Comparison of ENCODE assay signal across 18 cellular contexts in the genomic region with DNA sequence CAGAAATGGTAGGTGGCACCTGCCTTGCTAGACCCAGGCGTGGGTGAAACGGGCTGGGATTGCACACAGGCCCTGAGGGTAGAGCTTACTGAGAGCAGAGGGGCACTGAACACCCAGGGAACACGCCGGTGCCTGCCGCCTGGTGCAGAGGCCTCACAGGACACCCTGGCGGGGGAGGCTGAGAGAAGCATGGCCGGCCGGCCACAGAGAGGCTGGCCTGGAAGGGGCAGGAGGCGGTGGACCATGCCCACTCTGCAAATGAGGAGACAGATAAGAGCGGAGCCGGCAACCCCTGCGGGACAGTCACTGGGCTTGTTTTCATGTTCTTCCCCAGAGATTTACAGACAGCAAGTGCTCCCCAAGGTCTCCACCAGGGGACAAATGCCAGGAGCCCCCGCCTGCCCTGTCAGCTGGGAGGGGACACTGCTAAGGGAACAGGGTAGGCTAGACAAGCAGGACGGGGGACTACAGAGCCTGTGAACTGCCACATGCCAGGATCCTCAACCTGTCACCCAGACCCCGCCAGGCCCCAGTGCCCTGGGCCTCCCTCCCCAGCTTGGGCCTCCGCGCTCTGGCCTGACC. TPM values are rescaled to one million over a fixed set of nuclear protein-coding genes. Genes with fewer than 3 reads are reported as not detected.
DNase-seq lines count a peak whose midpoint lies in the region; ATAC-seq, FAIRE-seq and TF ChIP-seq lines count a peak whose summit lies in the region.
"Had no signal": no experiment of that assay in that cellular context is flagged by ENCODE, and none has a peak within 500 bp of the region (broad histone marks: within the 10 kb centered on the region; RNA-seq: fewer than 3 reads in every experiment).

No MANE protein-coding gene starts in this region.

- H2AFZ ChIP-seq in DND-41 (ENCODE audit: low read depth, low read length) (no peak overlapping the region), HCT116 (ENCODE audit: low read depth, low read length, poor library complexity, severe bottlenecking) (no peak overlapping the region), H1 (ENCODE audit: low read length) (no peak overlapping the region), neural progenitor cell (replicated peaks) (no peak overlapping the region), hepatocyte (no peak overlapping the region)

- ATAC-seq in DND-41 (ENCODE audit: insufficient read depth, low read depth), result 0 out of 3 replicates have a peak, but pooled peaks have one; percentile 37
- ATAC-seq in HCT116, result no peak
- no peak for ATAC-seq in HG03108 (IDR thresholded peaks at IDR 0.05; ENCODE audit: unreplicated experiment)
- ATAC-seq: K562, PC-3 had no signal

- intact Hi-C loops in HCT116 (cut with micrococcal nuclease), result no loop called here

- no peak overlapping the region for H3K56ac ChIP-seq in H1 (replicated peaks; ENCODE audit: insufficient read length, low read depth, low read length)

- no peak overlapping the region for H2BK20ac ChIP-seq in H1 (ENCODE audit: low read length)

- TF ChIP-seq RAD21 in HCT116 (IDR thresholded peaks at IDR 0.05; ENCODE audit: low read depth) (no peak), H1 (IDR thresholded peaks at IDR 0.05 in 1 of 2, conservative IDR thresholded peaks at IDR 0.05 in 1 of 2; ENCODE audit: low read depth in 2 of 2, low read length in 2 of 2) (no peak)

- no peak for TF ChIP-seq CTCF in DND-41 (IDR thresholded peaks at IDR 0.05; ENCODE audit: borderline replicate concordance, extremely low read depth, low read length, poor library complexity, severe bottlenecking)
- TF ChIP-seq CTCF in HCT116 (IDR thresholded peaks at IDR 0.05 in 2 of 3, conservative IDR thresholded peaks at IDR 0.05 in 1 of 3; ENCODE audit: borderline replicate concordance in 1 of 3, insufficient read depth in 1 of 3, low read depth in 2 of 3, low read length in 2 of 3), result peak in 2 of 3 experiments; percentile 8 to 10; a peak in 1 of 6 replicates
- TF ChIP-seq CTCF in H1 (IDR thresholded peaks at IDR 0.05; ENCODE audit: control extremely low read depth in 1 of 3, insufficient read depth in 1 of 3, low read depth in 1 of 3, low read length in 3 of 3), result peak; percentile 4 to 25 (median 21); a peak in 2 of 4 replicates
- TF ChIP-seq CTCF in neural progenitor cell (IDR thresholded peaks at IDR 0.05), result peak; percentile 4
- no peak for TF ChIP-seq CTCF in hepatocyte (IDR thresholded peaks at IDR 0.05; ENCODE audit: poor library complexity)

- H3K23me2 ChIP-seq in H1 (ENCODE audit: low read depth, low read length), result peaks cover 2% of the 10 kb centered on the region; the same call in 1 of the 2 replicates

- no peaks in the 10 kb centered on the region for H3K36me3 Mint-ChIP-seq in neural progenitor cell
- H3K36me3 Mint-ChIP-seq: CD4-positive, alpha-beta memory T cell had no signal

- H2AK5ac ChIP-seq in H1 (ENCODE audit: low read depth, low read length), result no peak overlapping the region

- no TSS peak for BruUV-seq in HCT116 (replicated peaks; lab: Mats Ljungman, UMichigan)

- TF ChIP-seq POLR2A in HCT116 (IDR thresholded peaks at IDR 0.05; ENCODE audit: borderline replicate concordance, extremely low read depth, insufficient read depth, insufficient read length) (no peak), H1 (IDR thresholded peaks at IDR 0.05; ENCODE audit: control extremely low read depth in 1 of 2, low read depth in 2 of 2, low read length in 2 of 2) (no peak), GM12891 (IDR thresholded peaks at IDR 0.05; ENCODE audit: low read depth, low read length) (no peak)

- RAD21 ChIA-PET in HCT116 (lab: Charles Lee; ENCODE audit: low non-redundant PET in 1 of 2, low total read pairs in 2 of 2, uncharacterized antibody in 2 of 2, unreplicated experiment in 2 of 2), result no interaction called here

- H3K4me2 ChIP-seq in DND-41 (ENCODE audit: insufficient read depth, low read length) (no peak overlapping the region), HCT116 (ENCODE audit: low read length) (no peak overlapping the region), H1 (ENCODE audit: insufficient read depth in 1 of 2, low read depth in 2 of 2, low read length in 2 of 2) (no peak overlapping the region), neural progenitor cell (no peak overlapping the region), hepatocyte (no peak overlapping the region)

- H3K27ac Mint-ChIP-seq in neural progenitor cell, result no peak overlapping the region

- H3K18ac ChIP-seq in H1 (ENCODE audit: extremely low read depth, low read length), result no peak overlapping the region

- H3K27me3 Mint-ChIP-seq in neural progenitor cell (ENCODE audit: insufficient read depth, low read depth), result peaks cover 21% of the 10 kb centered on the region
- H3K27me3 Mint-ChIP-seq: CD4-positive, alpha-beta memory T cell had no signal

- H3K9ac ChIP-seq in DND-41 (ENCODE audit: low read depth, low read length) (no peak overlapping the region), HCT116 (ENCODE audit: low read length) (no peak overlapping the region), H1 (replicated peaks in 1 of 4; ENCODE audit: extremely low read depth in 1 of 4, low read depth in 3 of 4, low read length in 3 of 4) (no peak overlapping the region), neural progenitor cell (no peak overlapping the region)

- no peaks in the 10 kb centered on the region for H3K9me3 ChIP-seq in DND-41 (ENCODE audit: insufficient read depth, low read length, severe bottlenecking)
- no peaks in the 10 kb centered on the region for H3K9me3 ChIP-seq in HCT116 (ENCODE audit: control insufficient read depth in 1 of 2, insufficient read depth in 1 of 2, low read depth in 1 of 2, low read length in 2 of 2)
- H3K9me3 ChIP-seq in H1 (ENCODE audit: insufficient read depth in 2 of 2, low read depth in 1 of 2, low read length in 1 of 2), result no peaks in the 10 kb centered on the region
- H3K9me3 ChIP-seq in neural progenitor cell (ENCODE audit: low read depth), result no peaks in the 10 kb centered on the region
- H3K9me3 ChIP-seq in hepatocyte (ENCODE audit: low read depth), result no peaks in the 10 kb centered on the region
- H3K9me3 ChIP-seq: SJCRH30 had no signal

- peak overlapping the region; percentile 54; the same call in 1 of the 2 replicates for H4K8ac ChIP-seq in H1 (ENCODE audit: extremely low read depth, insufficient read depth, low read length)

- no peak overlapping the region for H3K14ac ChIP-seq in H1 (ENCODE audit: insufficient read length)

- H3K4me3 Mint-ChIP-seq in neural progenitor cell, result no peak overlapping the region

- H3K4me1 Mint-ChIP-seq in neural progenitor cell, result peaks cover 53% of the 10 kb centered on the region

- no peaks in the 10 kb centered on the region for H3K27me3 ChIP-seq in DND-41 (ENCODE audit: insufficient read depth, low read length, poor library complexity)
- no peaks in the 10 kb centered on the region for H3K27me3 ChIP-seq in HCT116 (ENCODE audit: insufficient read depth, low read length)
- peaks cover 0 to 7% (median 6%) of the 10 kb centered on the region in 4 experiments; a peak in 3 of 7 replicates for H3K27me3 ChIP-seq in H1 (replicated peaks in 1 of 4; ENCODE audit: control insufficient read depth in 3 of 4, extremely low read depth in 1 of 4, insufficient read depth in 3 of 4, low read length in 3 of 4)
- H3K27me3 ChIP-seq in neural progenitor cell, result peaks cover 9% of the 10 kb centered on the region
- H3K27me3 ChIP-seq in hepatocyte, result no peaks in the 10 kb centered on the region

- peaks cover 3% of the 10 kb centered on the region for H3K79me2 ChIP-seq in DND-41 (ENCODE audit: insufficient read depth, low read length)
- no peaks in the 10 kb centered on the region for H3K79me2 ChIP-seq in HCT116 (ENCODE audit: insufficient read depth, low read length)
- H3K79me2 ChIP-seq in H1 (ENCODE audit: control insufficient read depth in 1 of 2, insufficient read depth in 2 of 2, low read length in 2 of 2), result no peaks in the 10 kb centered on the region
- peaks cover 11% of the 10 kb centered on the region for H3K79me2 ChIP-seq in neural progenitor cell (ENCODE audit: low read depth)
- H3K79me2 ChIP-seq in hepatocyte, result peaks cover 3% of the 10 kb centered on the region

- H3K9me3 Mint-ChIP-seq in neural progenitor cell, result no peaks in the 10 kb centered on the region
- H3K9me3 Mint-ChIP-seq: CD4-positive, alpha-beta memory T cell had no signal

- CTCF ChIA-PET in HCT116 (lab: Charles Lee) (no interaction called here), H1 (lab: Charles Lee; ENCODE audit: partially characterized antibody) (interaction anchor here (0.6 to 4.3 kb wide), 11 partner anchors 12 to 290 kb away, joined by 3 to 26 read pairs (median 4); a partner anchor contains a TSS)

- FAIRE-seq in H1 (lab: Jason Lieb, UNC) (no peak), GM12891 (lab: Jason Lieb, UNC) (no peak)
- FAIRE-seq: GM12892, H54, K562 had no signal

- H2BK12ac ChIP-seq in H1 (ENCODE audit: low read depth, low read length), result no peak overlapping the region

- H3F3A ChIP-seq in neural progenitor cell (ENCODE audit: low read depth), result peaks cover 10% of the 10 kb centered on the region

- H3K27ac ChIP-seq in DND-41 (ENCODE audit: low read length) (no peak overlapping the region), HCT116 (ENCODE audit: low read depth, low read length) (no peak overlapping the region), H1 (ENCODE audit: low read depth, low read length) (no peak overlapping the region), neural progenitor cell (no peak overlapping the region), hepatocyte (no peak overlapping the region)
- H3K27ac ChIP-seq: SJCRH30 had no signal

- H3K4me1 ChIP-seq in DND-41 (ENCODE audit: insufficient read depth, low read length) (no peaks in the 10 kb centered on the region), HCT116 (ENCODE audit: control insufficient read depth in 1 of 2, insufficient read depth in 2 of 2, low read length in 2 of 2) (peaks cover 16 to 26% of the 10 kb centered on the region in 2 experiments), H1 (replicated peaks in 1 of 4; ENCODE audit: control insufficient read depth in 3 of 4, insufficient read depth in 4 of 4, low read length in 3 of 4) (peaks cover 0 to 22% (median 13%) of the 10 kb centered on the region in 4 experiments; a peak in 6 of 7 replicates), neural progenitor cell (peaks cover 44% of the 10 kb centered on the region), hepatocyte (ENCODE audit: insufficient read depth) (peaks cover 2% of the 10 kb centered on the region)

- TF ChIP-seq EP300 in H1 (IDR thresholded peaks at IDR 0.05; ENCODE audit: borderline replicate concordance in 1 of 2, low read depth in 2 of 2, low read length in 2 of 2), result no peak

- H2BK5ac ChIP-seq in H1 (ENCODE audit: low read depth, low read length), result no peak overlapping the region; the same call in 1 of the 2 replicates

- POLR2A ChIA-PET in HCT116 (lab: Charles Lee) (no interaction called here), H1 (lab: Charles Lee; ENCODE audit: partially characterized antibody) (no interaction called here)

- DNase-seq in DND-41 (no peak), HCT116 (ENCODE audit: low read depth, low spot score) (no peak), H1 (ENCODE audit: low read depth in 1 of 2, low spot score in 2 of 2) (no peak), neural progenitor cell (ENCODE audit: low spot score) (no peak), GM12891 (ENCODE audit: insufficient read length, low spot score) (no peak), hepatocyte (ENCODE audit: low spot score) (no peak)
- DNase-seq: CD4-positive, alpha-beta memory T cell; NCI-H1436 treated with DMSO at 0.1 percent for 48 hours; NCI-H2081; NCI-H510A; NCI-H82; PC-3; SJCRH30; SW 1271 had no signal

- no peak overlapping the region for H3K23ac ChIP-seq in H1 (ENCODE audit: insufficient read length)

- no peak overlapping the region for H2BK120ac ChIP-seq in H1 (replicated peaks; ENCODE audit: low read depth, low read length)

- H4K91ac ChIP-seq in H1 (replicated peaks; ENCODE audit: insufficient read length, low read length), result no peak overlapping the region

- H3K9me2 ChIP-seq in HCT116 (ENCODE audit: insufficient read depth), result no peaks in the 10 kb centered on the region
- no peaks in the 10 kb centered on the region for H3K9me2 ChIP-seq in hepatocyte (replicated peaks; ENCODE audit: insufficient read depth)

- H3K79me1 ChIP-seq in H1 (ENCODE audit: low read depth, low read length), result 0 out of 2 replicates have a peak, but pooled peaks cover 3% of the 10 kb centered on the region

- no peak overlapping the region for H3K4ac ChIP-seq in H1 (replicated peaks; ENCODE audit: insufficient read length, low read depth, low read length)

- 88% methylated on average over 13 of the region's 17 CpGs; no CpG with 5 or more reads in 1 of the 2 experiments for WGBS in H1 (ENCODE audit: extremely low coverage in 1 of 2, insufficient coverage in 1 of 2, insufficient read length in 1 of 2, insufficient replicate concordance in 2 of 2, low coverage in 1 of 2, low lambda C conversion rate in 2 of 2, missing lambda C conversion rate in 1 of 2), 2 experiments
- 78% methylated on average over 16 of the region's 17 CpGs for WGBS in hepatocyte (ENCODE audit: low lambda C conversion rate, missing lambda C conversion rate)

- H2BK15ac ChIP-seq in H1 (ENCODE audit: low read length), result no peak overlapping the region

- H3K36me3 ChIP-seq in DND-41 (ENCODE audit: insufficient read depth, low read length) (no peaks in the 10 kb centered on the region), HCT116 (ENCODE audit: control insufficient read depth in 1 of 2, insufficient read depth in 2 of 2, low read length in 2 of 2) (no peaks in the 10 kb centered on the region), H1 (ENCODE audit: control insufficient read depth in 2 of 4, insufficient read depth in 4 of 4, low read length in 3 of 4) (no peaks in the 10 kb centered on the region), neural progenitor cell (no peaks in the 10 kb centered on the region), hepatocyte (replicated peaks; ENCODE audit: insufficient read depth, low read depth) (no peaks in the 10 kb centered on the region)
- H3K36me3 ChIP-seq: SJCRH30 had no signal

- no peak overlapping the region for H4K5ac ChIP-seq in H1 (ENCODE audit: insufficient read length, low read depth, low read length)

- no peak overlapping the region for H3K4me3 ChIP-seq in DND-41 (ENCODE audit: low read depth in 1 of 2, low read length in 2 of 2)
- H3K4me3 ChIP-seq in HCT116 (replicated peaks in 1 of 2; ENCODE audit: low read depth in 1 of 2, low read length in 2 of 2), result no peak overlapping the region
- no peak overlapping the region for H3K4me3 ChIP-seq in H1 (ENCODE audit: extremely low read depth in 1 of 4, insufficient read depth in 2 of 4, low read depth in 3 of 4, low read length in 4 of 4)
- no peak overlapping the region for H3K4me3 ChIP-seq in neural progenitor cell
- no peak overlapping the region for H3K4me3 ChIP-seq in hepatocyte
- H3K4me3 ChIP-seq: K562, SJCRH30 had no signal

- H4K20me1 ChIP-seq in DND-41 (ENCODE audit: insufficient read depth, low read length) (peaks cover 90% of the 10 kb centered on the region), HCT116 (ENCODE audit: insufficient read depth) (no peaks in the 10 kb centered on the region), H1 (replicated peaks in 1 of 2; ENCODE audit: control insufficient read depth in 1 of 2, insufficient read depth in 2 of 2, low read length in 2 of 2) (peaks cover 2 to 14% of the 10 kb centered on the region in 2 experiments), neural progenitor cell (ENCODE audit: low read depth) (peaks cover 80% of the 10 kb centered on the region), hepatocyte (ENCODE audit: insufficient read depth, poor library complexity, severe bottlenecking) (peaks cover 4% of the 10 kb centered on the region)

RNA-seq across cellular contexts. Expression of a gene that starts 38.5 kb away (rescaled TPM):
- total RNA-seq in HCT116 (2021; ENCODE audit: unreplicated experiment) (66.7 TPM), neural progenitor cell (ENCODE audit: low replicate concordance) (53.7 and 67.4 TPM in 2 replicates), hepatocyte (31.1 and 34.3 TPM in 2 replicates)
- polyA plus RNA-seq in HCT116 (2012), result 28.4 and 32.7 TPM in 2 replicates
- total RNA-seq in H1 (2021; fragmentation: NEBNext Ultra II Directional; extraction: Animal tissue kit (Norgen Biotek cat#: 25700)), result 79.8 and 80.4 TPM in 2 replicates
- polyA plus RNA-seq in H1 (2011; rRNA removed) (22.0 and 23.3 TPM in 2 replicates), hepatocyte (5.0 and 5.9 TPM in 2 replicates)
- 30.3 TPM for polyA plus RNA-seq in H1 (2011; cell fraction: cytosol; rRNA removed)
- polyA plus RNA-seq in H1 (2011; cell fraction: nucleus; rRNA removed), result 38.0 TPM
- 32.2 to 35.2 TPM (median 33.5 TPM) in 4 replicates for polyA plus RNA-seq in H1 (2012, experiment 1 of 2)
- polyA plus RNA-seq in H1 (2012, experiment 2 of 2), result 6.0 TPM
- 23.5 TPM for polyA plus RNA-seq in H1 (2013, experiment 1 of 2)
- polyA plus RNA-seq in H1 (2013, experiment 2 of 2), result 22.7 TPM
- 101 TPM in 2 replicates for polyA minus RNA-seq in H1 (2011; rRNA and poly(A)+ RNA removed)
- polyA minus RNA-seq in H1 (2011; cell fraction: cytosol; rRNA and poly(A)+ RNA removed), result 35.6 TPM
- polyA minus RNA-seq in H1 (2011; cell fraction: nucleus; rRNA and poly(A)+ RNA removed), result 74.0 TPM
- 11.6 TPM for polyA plus RNA-seq in GM12891 (2012; ENCODE audit: low read depth, missing spikeins)

Comparison
In these comparisons a context has a peak if more than half of its experiments do, and no peak if none do; other contexts are left out.
1. CTCF ChIP-seq: peak in HCT116 (2 of 3), H1 (3 of 3) and neural progenitor cell (single experiment); none in DND-41 (single experiment) and hepatocyte (single experiment).